Comparison of ENCODE assay signal across 8 cellular contexts in the genomic region with DNA sequence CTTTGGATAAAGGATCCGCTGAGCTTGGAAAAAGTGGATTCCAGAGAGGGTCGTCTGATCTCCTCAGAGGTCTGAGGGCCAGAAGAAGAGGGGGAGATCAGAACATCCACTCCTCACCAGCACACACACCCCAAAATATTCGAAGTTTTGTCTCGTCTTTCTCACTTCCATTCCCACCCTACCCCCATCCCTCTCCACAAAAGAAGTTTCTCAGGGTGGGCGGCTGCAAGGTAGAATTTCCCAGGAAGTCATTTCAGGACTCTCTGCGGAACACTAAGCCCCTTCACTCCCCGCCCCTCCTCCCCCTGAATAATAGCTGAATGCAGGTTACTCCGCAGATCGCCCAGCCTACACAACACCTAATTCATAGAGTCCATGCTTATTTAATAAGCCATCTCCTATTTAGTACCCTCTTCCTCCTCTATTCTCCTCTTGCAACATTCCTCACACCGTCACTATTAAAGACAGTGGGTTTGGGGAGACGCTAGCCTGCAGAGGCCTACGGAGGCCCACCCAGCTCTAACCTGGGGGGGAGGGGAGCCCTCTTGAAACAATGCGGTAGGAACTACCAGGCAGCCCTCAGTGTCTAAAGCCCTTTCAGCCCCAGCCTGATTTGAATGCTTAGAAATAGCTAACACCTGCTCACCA. TPM values are rescaled to one million over a fixed set of nuclear protein-coding genes. Genes with fewer than 3 reads are reported as not detected.
A peak's percentile ranks its signal among the peaks of the same experiment; 100 is the strongest.
DNase-seq lines count a peak whose midpoint lies in the region; ATAC-seq and TF ChIP-seq lines count a peak whose summit lies in the region.

No MANE protein-coding gene starts in this region.

- H3K36me3 Mint-ChIP-seq in activated T-cell treated with anti-CD3 and anti-CD28 coated beads, Interleukin-2, amount 50 U/mL, for 4 hours (ENCODE audit: insufficient read depth) = no peaks in the 10 kb centered on the region
- H3K36me3 Mint-ChIP-seq in progenitor cell of endocrine pancreas (ENCODE audit: insufficient read depth) = peaks cover 21% of the 10 kb centered on the region

- TF ChIP-seq CTCF in PC-3 (conservative IDR thresholded peaks at IDR 0.05; ENCODE audit: low read depth, low read length) = no peak
- TF ChIP-seq CTCF in fibroblast of pulmonary artery (IDR thresholded peaks at IDR 0.05; ENCODE audit: low read length, missing control alignments) = no peak
- no peak for TF ChIP-seq CTCF in progenitor cell of endocrine pancreas (IDR thresholded peaks at IDR 0.05; ENCODE audit: unreplicated experiment)

- no peak overlapping the region for H3K27ac ChIP-seq in PC-3 (ENCODE audit: low read length)

- no peaks in the 10 kb centered on the region for H3K9me3 Mint-ChIP-seq in activated T-cell treated with anti-CD3 and anti-CD28 coated beads, Interleukin-2, amount 50 U/mL, for 4 hours
- H3K9me3 Mint-ChIP-seq in progenitor cell of endocrine pancreas (ENCODE audit: low read depth) = no peaks in the 10 kb centered on the region

- peak overlapping the region; percentile 90 for H3K4me2 ChIP-seq in PC-3 (ENCODE audit: low read length)

- intact Hi-C loops in PC-3 (cut with micrococcal nuclease) = loop anchor here (1.0 kb wide), 1 partner anchor 31 kb away; no protein-coding TSS in a partner anchor

- 0 out of 2 replicates have a peak overlapping the region, but pooled peaks have one; percentile 51 for H3K9ac ChIP-seq in PC-3 (ENCODE audit: low read length)

- CTCF ChIA-PET in PC-3 (lab: Charles Lee) = interaction anchor here (0.7 to 1.0 kb wide), 2 partner anchors 16 to 28 kb away, joined by 3 to 9 read pairs (median 5); a partner anchor contains a TSS

- H3K36me3 ChIP-seq in PC-3 (ENCODE audit: low read depth, low read length) = no peaks in the 10 kb centered on the region

- peak overlapping the region; percentile 95 for H2AFZ ChIP-seq in PC-3 (ENCODE audit: low read length)

- no peak for DNase-seq in activated T-cell treated with anti-CD3 and anti-CD28 coated beads, Interleukin-2, amount 50 U/mL, for 4 hours
- DNase-seq in activated T-cell treated with anti-CD3 and anti-CD28 coated beads, Interleukin-2, amount 50 U/mL, for 48 hours = no peak
- DNase-seq in PC-3 (no peak), fibroblast of pulmonary artery (ENCODE audit: low read depth) (no peak), progenitor cell of endocrine pancreas (ENCODE audit: low spot score, unreplicated experiment) (no peak), occipital lobe (lab: John Stamatoyannopoulos, UW) (no peak), T-helper 9 cell (no peak)

- H3K9me3 ChIP-seq in PC-3 (ENCODE audit: low read length) = no peaks in the 10 kb centered on the region

- ATAC-seq in activated T-cell treated with anti-CD3 and anti-CD28 coated beads, Interleukin-2, amount 50 U/mL, for 4 hours = peak in 1 of 2 donors; percentile 2
- no peak for ATAC-seq in PC-3
- no peak for ATAC-seq in HG02610 (IDR thresholded peaks at IDR 0.05; ENCODE audit: unreplicated experiment)

- H4K20me1 ChIP-seq in PC-3 (ENCODE audit: low read length) = no peaks in the 10 kb centered on the region

- POLR2A ChIA-PET in PC-3 (lab: Charles Lee; ENCODE audit: unreplicated experiment) = interaction anchor here (0.9 to 1.2 kb wide), 2 partner anchors 15 to 29 kb away, joined by 3 to 4 read pairs; a partner anchor contains a TSS

- no peaks in the 10 kb centered on the region for H3K27me3 Mint-ChIP-seq in activated T-cell treated with anti-CD3 and anti-CD28 coated beads, Interleukin-2, amount 50 U/mL, for 4 hours (ENCODE audit: low read depth)
- no peaks in the 10 kb centered on the region for H3K27me3 Mint-ChIP-seq in progenitor cell of endocrine pancreas

- H3F3A ChIP-seq in PC-3 (ENCODE audit: low read length, unreplicated experiment) = no peaks in the 10 kb centered on the region

- BruUV-seq in PC-3 (replicated peaks; lab: Mats Ljungman, UMichigan) = no TSS peak

- H3K9me2 ChIP-seq in PC-3 (replicated peaks; ENCODE audit: low read length) = no peaks in the 10 kb centered on the region

- peaks cover 20% of the 10 kb centered on the region for H3K4me1 ChIP-seq in PC-3 (ENCODE audit: insufficient read depth, low read length)

- H3K4me3 Mint-ChIP-seq in activated T-cell treated with anti-CD3 and anti-CD28 coated beads, Interleukin-2, amount 50 U/mL, for 4 hours = peak overlapping the region; percentile 78
- H3K4me3 Mint-ChIP-seq in progenitor cell of endocrine pancreas (ENCODE audit: low read depth) = peak overlapping the region; percentile 83

- no peaks in the 10 kb centered on the region for H3K27me3 ChIP-seq in PC-3 (ENCODE audit: low read length)

- H3K79me2 ChIP-seq in PC-3 (ENCODE audit: low read length) = no peaks in the 10 kb centered on the region

- H3K4me3 ChIP-seq in PC-3 (ENCODE audit: low read length) (peak overlapping the region; percentile 85), fibroblast of pulmonary artery (replicated peaks; ENCODE audit: low read depth, low read length) (peak overlapping the region; percentile 70)

- peak overlapping the region; percentile 99 for H3K27ac Mint-ChIP-seq in progenitor cell of endocrine pancreas

- peaks cover 14% of the 10 kb centered on the region for H3K4me1 Mint-ChIP-seq in activated T-cell treated with anti-CD3 and anti-CD28 coated beads, Interleukin-2, amount 50 U/mL, for 4 hours (ENCODE audit: low read depth)
- H3K4me1 Mint-ChIP-seq in progenitor cell of endocrine pancreas (ENCODE audit: low read depth) = peaks cover 44% of the 10 kb centered on the region

RNA-seq across cellular contexts. Expression of a gene that starts 0.7 kb away (rescaled TPM):
- 1 to 10 TPM; 1.4 to 1.8 (median 1.4) TPM for total RNA-seq in activated T-cell treated with anti-CD3 and anti-CD28 coated beads, Interleukin-2, amount 50 U/mL, for 4 hours
- total RNA-seq in PC-3 (2014; rRNA removed) (4.1 and 6.0 TPM in 2 replicates), progenitor cell of endocrine pancreas (83.5 and 89.2 TPM in 2 replicates), occipital lobe (11.2 TPM)

RNA-seq across cellular contexts. Expression of a gene that starts 15.7 kb away (rescaled TPM):
- 10 to 100 TPM; 45.0 to 47.7 (median 45.0) TPM for total RNA-seq in activated T-cell treated with anti-CD3 and anti-CD28 coated beads, Interleukin-2, amount 50 U/mL, for 4 hours
- 47.6 and 57.1 TPM in 2 replicates for total RNA-seq in PC-3 (2014; rRNA removed)
- 82.6 and 82.7 TPM in 2 replicates for total RNA-seq in progenitor cell of endocrine pancreas
- total RNA-seq in occipital lobe = 87.8 TPM

RNA-seq across cellular contexts. Expression of a gene that starts 49.8 kb away (rescaled TPM):
- 10 to 100 TPM; 76.8 to 97.1 (median 92.6) TPM for total RNA-seq in activated T-cell treated with anti-CD3 and anti-CD28 coated beads, Interleukin-2, amount 50 U/mL, for 4 hours
- total RNA-seq in PC-3 (2014; rRNA removed) (26.7 and 38.5 TPM in 2 replicates), progenitor cell of endocrine pancreas (65.1 and 71.8 TPM in 2 replicates), occipital lobe (20.9 TPM)

RNA-seq across cellular contexts. Expression of a gene that starts 50.0 kb away (rescaled TPM):
- 10 to 100 TPM; 25.4 to 30.3 (median 25.9) TPM for total RNA-seq in activated T-cell treated with anti-CD3 and anti-CD28 coated beads, Interleukin-2, amount 50 U/mL, for 4 hours
- total RNA-seq in PC-3 (2014; rRNA removed) (11.7 and 26.8 TPM in 2 replicates), progenitor cell of endocrine pancreas (41.0 and 45.2 TPM in 2 replicates), occipital lobe (48.0 TPM)

RNA-seq across cellular contexts. Expression of a gene that starts 53.1 kb away (rescaled TPM):
- total RNA-seq in activated T-cell treated with anti-CD3 and anti-CD28 coated beads, Interleukin-2, amount 50 U/mL, for 4 hours = not detected
- total RNA-seq in PC-3 (2014; rRNA removed) (not detected in 2 replicates), progenitor cell of endocrine pancreas (not detected in 2 replicates), occipital lobe (not detected)
